8 cellular contexts compared by ENCODE assay signal in genomic region chr19:23686622-23687423, GRCh38. TPM values are rescaled to one million over a fixed set of nuclear protein-coding genes. Genes with fewer than 3 reads are reported as not detected.
DNase-seq lines count a peak whose midpoint lies in the region; ATAC-seq and TF ChIP-seq lines count a peak whose summit lies in the region.

Gene ZNF675, minus strand, starts transcription at chr19:23687212. Its CDS starts 179 bp downstream, at chr19:23687033.

- H3K4me3 ChIP-seq in CD8-positive, alpha-beta T cell (ENCODE audit: low read depth, low read length): peak within 1 kb of the TSS; percentile 99
- peak within 1 kb of the TSS; percentile 78 for H3K4me3 ChIP-seq in endocrine pancreas (ENCODE audit: control insufficient read depth, insufficient read depth, low read length)

- no peaks in the 10 kb centered on the region for H3K9me3 Mint-ChIP-seq in CD8-positive, alpha-beta T cell

- H3K27me3 ChIP-seq in CD8-positive, alpha-beta T cell (ENCODE audit: insufficient read depth, low read length): no peaks in the 10 kb centered on the region
- no peaks in the 10 kb centered on the region for H3K27me3 ChIP-seq in endocrine pancreas (ENCODE audit: control insufficient read depth, insufficient read depth, low read length)

- H3K4me3 Mint-ChIP-seq in CD8-positive, alpha-beta T cell: peak within 1 kb of the TSS; percentile 99

- peak within 1 kb of the TSS; percentile 93 for H3K27ac ChIP-seq in CD8-positive, alpha-beta T cell (ENCODE audit: low read depth, low read length)

- DNase-seq in CD8-positive, alpha-beta T cell: peak; percentile 73 to 92 (median 87)
- DNase-seq in HPDE6-E6E7 (ENCODE audit: extremely low spot score): peak; percentile 73
- DNase-seq in NK-92 (lab: John Stamatoyannopoulos, UW; ENCODE audit: unreplicated experiment): peak; percentile 24
- peak; percentile 55 to 67 (median 58) for DNase-seq in activated CD8-positive, alpha-beta memory T cell treated with anti-CD3 and anti-CD28 coated beads for 48 hours (ENCODE audit: low read depth in 2 of 3, low spot score in 2 of 3)
- DNase-seq in mesenteric fat pad (ENCODE audit: low spot score): peak; percentile 95
- DNase-seq in stimulated activated CD8-positive, alpha-beta memory T cell treated with anti-CD3 and anti-CD28 coated beads, Interleukin-15, amount 100 ng/mL, for 24 hours (ENCODE audit: low read depth): peak; percentile 59

- no peak for TF ChIP-seq CTCF in CD8-positive, alpha-beta T cell (IDR thresholded peaks at IDR 0.05)

- peaks cover 19% of the 10 kb centered on the region for H3K36me3 Mint-ChIP-seq in CD8-positive, alpha-beta T cell

- H3K27me3 Mint-ChIP-seq in CD8-positive, alpha-beta T cell (ENCODE audit: low read depth): no peaks in the 10 kb centered on the region

- H3K4me1 ChIP-seq in CD8-positive, alpha-beta T cell (ENCODE audit: insufficient read depth, low read length): peaks cover 20% of the 10 kb centered on the region
- no peaks in the 10 kb centered on the region for H3K4me1 ChIP-seq in endocrine pancreas (ENCODE audit: control insufficient read depth, insufficient read depth, low read length)

- CTCF ChIA-PET in CD8-positive, alpha-beta T cell (lab: Charles Lee): interaction anchor here (1.2 kb wide), 1 partner anchor 12 kb away, joined by 3 read pairs; no protein-coding TSS in a partner anchor

- no peaks in the 10 kb centered on the region for H3K9me3 ChIP-seq in CD8-positive, alpha-beta T cell (ENCODE audit: low read length)
- no peaks in the 10 kb centered on the region for H3K9me3 ChIP-seq in endocrine pancreas (ENCODE audit: control insufficient read depth, low read length)

- ATAC-seq in CD8-positive, alpha-beta T cell: peak; percentile 92
- ATAC-seq in GM19463 (IDR thresholded peaks at IDR 0.05; ENCODE audit: unreplicated experiment): peak; percentile 85

- H3K27ac Mint-ChIP-seq in CD8-positive, alpha-beta T cell: peak within 1 kb of the TSS; percentile 98

- peaks cover 52% of the 10 kb centered on the region for H3K4me1 Mint-ChIP-seq in CD8-positive, alpha-beta T cell (ENCODE audit: low read depth)

- POLR2A ChIA-PET in CD8-positive, alpha-beta T cell (lab: Charles Lee): interaction anchor here (0.7 to 3.9 kb wide), 10 partner anchors 9 to 437 kb away, joined by 3 to 37 read pairs (median 6); partner anchors contain the start of genes ZNF681, ZNF724, ZNF726 and ZNF91

- peak within 1 kb of the TSS; percentile 47 for H3K9ac ChIP-seq in endocrine pancreas (ENCODE audit: control insufficient read depth, insufficient read depth, low read length)

- H3K36me3 ChIP-seq in CD8-positive, alpha-beta T cell (ENCODE audit: insufficient read depth, low read length): no peaks in the 10 kb centered on the region
- no peaks in the 10 kb centered on the region for H3K36me3 ChIP-seq in endocrine pancreas (ENCODE audit: control insufficient read depth, insufficient read depth, low read length)

- intact Hi-C loops in CD8-positive, alpha-beta T cell (cut with DNase I, micrococcal nuclease): loop anchor here (1.0 to 10.0 kb wide), 13 partner anchors 72 to 437 kb away; partner anchors contain the start of genes ZNF254 (in 1 of the 2), ZNF724 (in 1 of the 2), ZNF726 (in 1 of the 2) and ZNF91 (in 1 of the 2)

RNA-seq across cellular contexts. Expression of gene ZNF675, which starts in this region (rescaled TPM):
- total RNA-seq in CD8-positive, alpha-beta T cell: 10 to 100 TPM; 19.5 to 20.5 TPM
- 5.8 TPM for total RNA-seq in mesenteric fat pad

Comparison
In these comparisons a context has a peak if more than half of its experiments do, and no peak if none do; other contexts are left out.
1. Peak in every context shown above with its lines: DNase-seq, ATAC-seq, H3K4me3 ChIP-seq and H3K27ac ChIP-seq.
2. DNase-seq: peak in every context shown above with its lines; median percentile 95 in mesenteric fat pad; 87 in CD8-positive, alpha-beta T cell; 73 in HPDE6-E6E7; 59 in stimulated activated CD8-positive, alpha-beta memory T cell treated with anti-CD3 and anti-CD28 coated beads, Interleukin-15, amount 100 ng/mL, for 24 hours; 58 in activated CD8-positive, alpha-beta memory T cell treated with anti-CD3 and anti-CD28 coated beads for 48 hours; 24 in NK-92.